ENCODE assay signal across 13 cellular contexts in the genomic region with DNA sequence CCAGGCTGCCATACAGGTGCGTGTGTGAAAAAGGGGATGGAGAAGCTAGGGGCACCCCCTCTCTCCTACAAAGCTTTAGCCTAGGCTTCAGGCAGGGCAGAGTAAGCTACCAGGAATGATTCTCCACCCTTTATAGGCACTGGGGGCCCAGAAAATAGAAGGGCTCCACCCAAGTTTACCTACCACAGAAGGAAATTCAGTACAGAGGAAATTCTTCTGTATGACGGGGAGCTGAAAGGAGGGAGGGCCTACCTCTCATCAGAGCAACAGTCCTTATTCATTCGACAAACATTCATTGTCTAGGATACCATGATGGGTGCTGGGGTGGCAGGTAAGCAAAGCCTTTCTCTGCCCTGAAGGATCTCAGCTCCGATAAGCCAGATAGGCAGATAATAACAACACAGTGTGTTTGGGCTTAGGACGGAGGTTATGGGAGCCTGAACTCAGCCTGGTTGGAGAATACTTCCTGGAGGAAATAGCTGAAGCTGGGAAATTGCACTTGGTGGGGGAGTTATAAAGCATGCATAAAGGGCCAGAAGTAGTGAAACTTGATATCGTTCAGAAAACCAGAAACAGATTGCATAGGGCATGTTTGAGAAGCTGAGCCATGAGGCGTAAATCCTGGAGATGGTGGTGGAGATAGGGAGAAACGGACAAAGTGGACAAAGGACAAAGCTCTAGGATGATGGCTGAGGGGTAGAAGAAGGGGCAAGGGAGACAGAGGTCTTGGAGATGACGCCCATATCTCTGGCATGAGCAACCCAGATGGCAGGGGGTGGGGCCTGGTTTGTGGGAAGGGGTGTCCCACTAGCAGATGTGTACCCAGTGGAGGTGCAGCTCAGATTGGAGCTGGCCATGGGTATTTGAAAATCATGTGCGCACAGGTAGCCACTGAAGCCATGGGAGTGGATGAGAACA. TPM values are rescaled to one million over a fixed set of nuclear protein-coding genes. Genes with fewer than 3 reads are reported as not detected.
DNase-seq lines count a peak whose midpoint lies in the region; TF ChIP-seq lines count a peak whose summit lies in the region.
"Had no signal": no experiment of that assay in that cellular context is flagged by ENCODE, and none has a peak within 500 bp of the region (broad histone marks: within the 10 kb centered on the region; RNA-seq: fewer than 3 reads in every experiment).

No MANE protein-coding gene starts in this region.

- intact Hi-C loops in posterior vena cava (cut with DNase I): loop anchor here in 1 of 2 donors (2.0 kb wide), 1 partner anchor 145 kb away; no protein-coding TSS in a partner anchor

- DNase-seq in EH (ENCODE audit: low read depth) (peak; percentile 80), NCI-H226 (peak; percentile 39), epithelial cell of esophagus (ENCODE audit: low read depth) (peak; percentile 82), osteoblast (ENCODE audit: insufficient read length, low spot score, missing footprints) (peak; percentile 85), posterior vena cava (ENCODE audit: low spot score) (no peak), NCI-H1436 (lab: John Stamatoyannopoulos, UW) (no peak), OCI-M2 (lab: John Stamatoyannopoulos, UW; ENCODE audit: unreplicated experiment) (no peak), amniotic stem cell (lab: John Stamatoyannopoulos, UW) (no peak)
- DNase-seq: activated T-cell treated with anti-CD3 and anti-CD28 coated beads, Interleukin-2, amount 50 U/mL, for 24 hours; NCI-H146; stimulated activated CD4-positive, alpha-beta T cell treated with anti-CD3 and anti-CD28 coated beads, Interleukin-4, amount 100 ng/mL, for 1 hour had no signal

- peak overlapping the region; percentile 24 for H2AFZ ChIP-seq in osteoblast (ENCODE audit: low read length)

- no peaks in the 10 kb centered on the region for H4K20me1 ChIP-seq in osteoblast (ENCODE audit: insufficient read depth, low read length)

- H3K27me3 ChIP-seq in osteoblast (ENCODE audit: insufficient read depth, low read length): no peaks in the 10 kb centered on the region

- peaks cover 25% of the 10 kb centered on the region for H3K4me1 ChIP-seq in osteoblast (ENCODE audit: insufficient read depth, low read length)

- H3K4me3 ChIP-seq in epithelial cell of esophagus (ENCODE audit: low read length) (no peak overlapping the region), osteoblast (ENCODE audit: insufficient read depth, low read length) (no peak overlapping the region)

- TF ChIP-seq CTCF in epithelial cell of esophagus (IDR thresholded peaks at IDR 0.05; ENCODE audit: insufficient read depth, low read depth, low read length, missing control alignments): no peak
- TF ChIP-seq CTCF in osteoblast (IDR thresholded peaks at IDR 0.05; ENCODE audit: extremely low read depth, low read depth, low read length): no peak

- H3K4me2 ChIP-seq in osteoblast (ENCODE audit: insufficient read depth, low read length): peak overlapping the region; percentile 2

- H3K36me3 ChIP-seq in osteoblast (ENCODE audit: insufficient read depth, low read length): no peaks in the 10 kb centered on the region

- H3K27ac ChIP-seq in osteoblast (ENCODE audit: low read depth, low read length): no peak overlapping the region

- H3K9me3 ChIP-seq in osteoblast (ENCODE audit: low read depth, low read length): no peaks in the 10 kb centered on the region

- H3K79me2 ChIP-seq in osteoblast (ENCODE audit: insufficient read depth, low read length): no peaks in the 10 kb centered on the region

RNA-seq across cellular contexts. Expression of a gene that starts 5.3 kb away (rescaled TPM):
- total RNA-seq in osteoblast (not detected in 2 replicates), posterior vena cava (not detected)
- total RNA-seq: dermis microvascular lymphatic vessel endothelial cell, ureter had no signal

RNA-seq across cellular contexts. Expression of a gene that starts 6.7 kb away (rescaled TPM):
- 0.59 and 1.1 TPM in 2 replicates for total RNA-seq in osteoblast
- 1 to 10 TPM; 1.3 to 1.6 TPM for total RNA-seq in posterior vena cava

RNA-seq across cellular contexts. Expression of a gene that starts 16.6 kb away (rescaled TPM):
- 43.9 and 45.6 TPM in 2 replicates for total RNA-seq in osteoblast
- total RNA-seq in posterior vena cava: 10 to 100 TPM; 37.8 to 49.7 TPM

RNA-seq across cellular contexts. Expression of a gene that starts 21.5 kb away (rescaled TPM):
- 4.1 and 4.3 TPM in 2 replicates for total RNA-seq in osteoblast
- 1 to 10 TPM; 6.7 to 8.3 TPM for total RNA-seq in posterior vena cava

RNA-seq across cellular contexts. Expression of a gene that starts 49.2 kb away (rescaled TPM):
- total RNA-seq in osteoblast (4.0 and 5.3 TPM in 2 replicates), posterior vena cava (10 to 100 TPM; 26.0 to 39.7 TPM)

Comparison
In these comparisons a context has a peak if more than half of its experiments do, and no peak if none do; other contexts are left out.
1. DNase-seq: peak in EH (single experiment), NCI-H226 (single experiment), epithelial cell of esophagus (single experiment) and osteoblast (single experiment); none in posterior vena cava (single experiment), NCI-H1436 (single experiment), OCI-M2 (single experiment) and amniotic stem cell (single experiment).